Comparison of ENCODE assay signal across 25 cellular contexts in genomic region chr9:135184661-135185459, GRCh38.
"Had no signal": no experiment of that assay in that cellular context is flagged by ENCODE, and none has a peak within 500 bp of the region (broad histone marks: within the 10 kb centered on the region; RNA-seq: fewer than 3 reads in every experiment).

No MANE protein-coding gene starts in this region.

- H3K27ac ChIP-seq: Peyer's patch, RWPE1, SJSA1 had no signal

- H3K27me3 Mint-ChIP-seq: activated CD4-positive, alpha-beta memory T cell treated with anti-CD3 and anti-CD28 coated beads, Interleukin-2, amount 10 ng/mL, durations not matched to agents 7 days and 5 days; activated naive CD4-positive, alpha-beta T cell treated with anti-CD3 and anti-CD28 coated beads, Interleukin-2, amount 10 ng/mL, durations not matched to agents 7 days and 5 days had no signal

- H3K4me3 Mint-ChIP-seq: activated CD4-positive, alpha-beta memory T cell treated with anti-CD3 and anti-CD28 coated beads, Interleukin-2, amount 10 ng/mL, durations not matched to agents 7 days and 5 days; activated naive CD4-positive, alpha-beta T cell treated with anti-CD3 and anti-CD28 coated beads, Interleukin-2, amount 10 ng/mL, durations not matched to agents 7 days and 5 days; activated naive CD8-positive, alpha-beta T cell treated with anti-CD3 and anti-CD28 coated beads for 36 hours; activated T-cell treated with anti-CD3 and anti-CD28 coated beads, Interleukin-2, amount 50 U/mL, for 72 hours; T-cell had no signal

- H3K36me3 ChIP-seq: Peyer's patch, SJSA1 had no signal

- FAIRE-seq: TTC549 had no signal

- H3K4me1 ChIP-seq: Peyer's patch had no signal

- H3K27ac Mint-ChIP-seq: activated CD4-positive, alpha-beta memory T cell treated with anti-CD3 and anti-CD28 coated beads, Interleukin-2, amount 10 ng/mL, durations not matched to agents 7 days and 5 days; activated naive CD4-positive, alpha-beta T cell treated with anti-CD3 and anti-CD28 coated beads, Interleukin-2, amount 10 ng/mL, durations not matched to agents 7 days and 5 days; activated naive CD8-positive, alpha-beta T cell treated with anti-CD3 and anti-CD28 coated beads for 36 hours; activated T-cell treated with anti-CD3 and anti-CD28 coated beads, Interleukin-2, amount 50 U/mL, for 72 hours; activated T-helper 2 cell treated with anti-CD3 and anti-CD28 coated beads, Interferon-gamma antibody, Interleukin-2, Interleukin-4, amounts not matched to agents 10 μg/mL and 5 μg/mL and 100 μg/mL, durations not matched to agents 14 hours and 24 hours and 36 hours; T-cell had no signal

- ATAC-seq: activated T-cell treated with anti-CD3 and anti-CD28 coated beads, Interleukin-2, amount 50 U/mL, for 72 hours; T-cell had no signal

- H3K36me3 Mint-ChIP-seq: activated naive CD4-positive, alpha-beta T cell treated with anti-CD3 and anti-CD28 coated beads, Interleukin-2, amount 10 ng/mL, durations not matched to agents 7 days and 5 days; activated naive CD8-positive, alpha-beta T cell treated with anti-CD3 and anti-CD28 coated beads for 36 hours; T-cell had no signal

- DNase-seq: activated CD4-positive, alpha-beta memory T cell treated with anti-CD3 and anti-CD28 coated beads, Interleukin-2, amount 10 ng/mL, durations not matched to agents 7 days and 5 days; activated CD4-positive, alpha-beta T cell treated with anti-CD3 and anti-CD28 coated beads, Interleukin-2, amount 50 U/mL, for 1 hour; activated CD4-positive, CD25-positive, alpha-beta regulatory T cell; activated CD8-positive, alpha-beta memory T cell treated with anti-CD3 and anti-CD28 coated beads, Interleukin-2, amount 50 U/mL, for 4 hours; activated gamma-delta T cell treated with Interleukin-2 at 50 U/mL for 16 hours; activated naive CD4-positive, alpha-beta T cell treated with anti-CD3 and anti-CD28 coated beads, Interleukin-2, amount 10 ng/mL, durations not matched to agents 7 days and 5 days; activated naive CD8-positive, alpha-beta T cell treated with anti-CD3 and anti-CD28 coated beads for 36 hours; activated T-cell treated with anti-CD3 and anti-CD28 coated beads, Interleukin-2, amount 50 U/mL, for 72 hours; cerebellar nuclear complex; KG1; NCI-H1048; NCI-H146; NCI-H187 treated with DMSO at 0.1 percent for 48 hours; NCI-H2107; NCI-H2171 treated with DMSO at 0.1 percent for 48 hours; NCI-H226; Peyer's patch; Right ventricle myocardium superior; T-cell; T-helper 2 cell; T1000 had no signal

- H3K9me3 Mint-ChIP-seq: activated CD4-positive, alpha-beta memory T cell treated with anti-CD3 and anti-CD28 coated beads, Interleukin-2, amount 10 ng/mL, durations not matched to agents 7 days and 5 days; activated naive CD4-positive, alpha-beta T cell treated with anti-CD3 and anti-CD28 coated beads, Interleukin-2, amount 10 ng/mL, durations not matched to agents 7 days and 5 days; activated naive CD8-positive, alpha-beta T cell treated with anti-CD3 and anti-CD28 coated beads for 36 hours; activated T-cell treated with anti-CD3 and anti-CD28 coated beads, Interleukin-2, amount 50 U/mL, for 72 hours; activated T-helper 2 cell treated with anti-CD3 and anti-CD28 coated beads, Interferon-gamma antibody, Interleukin-2, Interleukin-4, amounts not matched to agents 10 μg/mL and 5 μg/mL and 100 μg/mL, durations not matched to agents 14 hours and 24 hours and 36 hours; T-cell had no signal

- H3K4me1 Mint-ChIP-seq: activated CD4-positive, alpha-beta memory T cell treated with anti-CD3 and anti-CD28 coated beads, Interleukin-2, amount 10 ng/mL, durations not matched to agents 7 days and 5 days; activated naive CD4-positive, alpha-beta T cell treated with anti-CD3 and anti-CD28 coated beads, Interleukin-2, amount 10 ng/mL, durations not matched to agents 7 days and 5 days; activated naive CD8-positive, alpha-beta T cell treated with anti-CD3 and anti-CD28 coated beads for 36 hours had no signal

- H3K27me3 ChIP-seq: Peyer's patch, SJSA1 had no signal

- H3K9me3 ChIP-seq: Peyer's patch, SJSA1 had no signal

- H3K4me3 ChIP-seq: Peyer's patch, SJSA1 had no signal
